Comparison of ENCODE assay signal across 1 cellular context in the genomic region with DNA sequence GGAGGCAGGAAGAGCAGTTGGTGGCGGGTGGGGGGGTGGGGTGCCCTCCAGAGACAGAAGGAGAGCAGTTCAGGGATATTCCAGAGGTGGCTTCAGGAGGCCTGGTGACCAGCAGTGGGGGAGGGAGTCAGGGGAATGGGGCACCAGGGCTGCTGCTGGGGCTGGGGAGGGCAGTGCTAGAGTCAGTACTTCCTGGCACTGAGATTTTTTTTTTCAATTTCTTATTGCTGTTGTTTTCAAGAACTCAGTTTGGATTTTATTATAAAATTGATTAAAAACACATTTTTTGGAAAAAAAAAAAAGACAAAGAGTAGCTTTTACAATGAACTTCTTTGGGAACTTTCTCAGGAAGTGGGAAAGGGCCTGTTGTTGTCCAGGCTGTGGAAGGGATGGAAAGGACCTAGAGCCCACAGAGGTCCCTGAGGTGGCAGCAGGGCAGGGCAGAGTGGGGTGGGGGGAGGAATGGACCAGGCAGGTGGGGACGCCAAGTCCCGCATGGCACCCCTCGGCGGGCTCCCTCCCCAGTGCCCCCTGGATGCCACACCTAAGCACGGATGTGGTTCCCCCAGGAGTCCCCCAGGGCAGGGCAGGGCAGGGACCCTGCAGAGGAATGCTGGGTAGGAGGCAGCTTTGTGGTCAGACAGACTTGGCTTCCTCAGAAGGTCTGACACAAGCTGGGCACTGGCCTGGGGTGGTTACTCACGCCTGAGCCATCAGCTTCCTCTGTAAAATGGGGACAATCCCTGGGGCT.
TF ChIP-seq lines count a peak whose summit lies in the region.

No MANE protein-coding gene starts in this region.

TF ChIP-seq in WTC11, 78 proteins besides CTCF, POLR2A, EP300 and RAD21:
- TF ChIP-seq E2F1 (CRISPR knock-in tag; IDR thresholded peaks at IDR 0.05) (no peak), MXD4 (CRISPR knock-in tag; IDR thresholded peaks at IDR 0.05; ENCODE audit: borderline replicate concordance) (no peak), NR1H2 (CRISPR knock-in tag; IDR thresholded peaks at IDR 0.05) (no peak), GTF2I (CRISPR knock-in tag; conservative IDR thresholded peaks at IDR 0.05) (no peak), NR2C2 (CRISPR knock-in tag; IDR thresholded peaks at IDR 0.05) (no peak), NFE2L1 (CRISPR knock-in tag; IDR thresholded peaks at IDR 0.05) (no peak), AR (CRISPR knock-in tag; IDR thresholded peaks at IDR 0.05) (no peak), ZNF317 (CRISPR knock-in tag; IDR thresholded peaks at IDR 0.05; ENCODE audit: borderline replicate concordance, low read depth) (no peak), ZNF219 (CRISPR knock-in tag; IDR thresholded peaks at IDR 0.05; ENCODE audit: borderline replicate concordance) (no peak)
